Comparison of ENCODE assay signal across 18 cellular contexts in the genomic region with DNA sequence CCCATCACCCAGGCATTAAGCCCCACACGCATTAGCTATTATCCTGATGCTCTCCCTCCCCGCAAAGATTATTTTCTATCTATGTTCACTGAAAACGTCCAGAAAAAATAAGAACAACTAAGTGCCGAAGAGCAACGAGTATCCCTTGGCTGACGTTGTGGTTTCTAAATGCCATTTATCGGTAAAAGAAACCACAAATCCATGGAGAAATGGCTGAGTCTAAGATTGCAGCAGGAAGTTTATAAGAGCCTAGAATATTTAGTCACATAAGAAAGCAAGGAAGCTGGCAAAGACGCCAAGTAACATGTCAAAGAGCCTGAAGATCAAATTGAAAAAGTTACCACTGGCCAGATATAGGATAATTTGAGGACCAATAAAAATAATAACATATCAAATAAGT. TPM values are rescaled to one million over a fixed set of nuclear protein-coding genes. Genes with fewer than 3 reads are reported as not detected.
DNase-seq lines count a peak whose midpoint lies in the region; ATAC-seq and TF ChIP-seq lines count a peak whose summit lies in the region.
"Had no signal": no experiment of that assay in that cellular context is flagged by ENCODE, and none has a peak within 500 bp of the region (broad histone marks: within the 10 kb centered on the region; RNA-seq: fewer than 3 reads in every experiment).

No MANE protein-coding gene starts in this region.

- no peak overlapping the region for H4K12ac ChIP-seq in trophoblast cell (ENCODE audit: low read depth, low read length)

- no peaks in the 10 kb centered on the region for H3K79me1 ChIP-seq in mesenchymal stem cell (replicated peaks; ENCODE audit: low read length, poor library complexity, severe bottlenecking)
- H3K79me1 ChIP-seq in trophoblast cell (ENCODE audit: low read length): no peaks in the 10 kb centered on the region

- H4K91ac ChIP-seq in mesenchymal stem cell (ENCODE audit: low read length): no peak overlapping the region
- no peak overlapping the region for H4K91ac ChIP-seq in trophoblast cell (ENCODE audit: low read depth, low read length)

- H3K4ac ChIP-seq in mesenchymal stem cell (ENCODE audit: low read depth in 1 of 2, low read length in 2 of 2): no peak overlapping the region
- H3K4ac ChIP-seq in trophoblast cell (ENCODE audit: low read depth, low read length): no peak overlapping the region

- H3K36me3 ChIP-seq in mesenchymal stem cell (ENCODE audit: control insufficient read depth in 1 of 2, insufficient read depth in 2 of 2, low read depth in 1 of 2, low read length in 2 of 2) (no peaks in the 10 kb centered on the region), trophoblast cell (ENCODE audit: control insufficient read depth in 1 of 2, insufficient read depth in 2 of 2, low read length in 2 of 2) (no peaks in the 10 kb centered on the region), breast epithelium (no peaks in the 10 kb centered on the region)

- no peak overlapping the region for H3K9ac ChIP-seq in mesenchymal stem cell (ENCODE audit: low read length)
- no peak overlapping the region for H3K9ac ChIP-seq in trophoblast cell (ENCODE audit: low read length)

- H2BK15ac ChIP-seq in mesenchymal stem cell (ENCODE audit: low read depth, poor library complexity, severe bottlenecking): no peak overlapping the region

- H3K18ac ChIP-seq in mesenchymal stem cell (ENCODE audit: low read depth in 1 of 2, low read length in 2 of 2) (no peak overlapping the region), trophoblast cell (ENCODE audit: low read length) (no peak overlapping the region)

- H2BK5ac ChIP-seq in mesenchymal stem cell (ENCODE audit: low read depth, low read length, poor library complexity, severe bottlenecking) (no peak overlapping the region), trophoblast cell (ENCODE audit: low read depth, low read length, poor library complexity) (no peak overlapping the region)

- H3K4me1 ChIP-seq in mesenchymal stem cell (ENCODE audit: control insufficient read depth, insufficient read depth, low read depth, low read length): no peaks in the 10 kb centered on the region
- no peaks in the 10 kb centered on the region for H3K4me1 ChIP-seq in trophoblast cell (ENCODE audit: control insufficient read depth in 1 of 2, insufficient read depth in 2 of 2, low read length in 2 of 2)
- no peaks in the 10 kb centered on the region for H3K4me1 ChIP-seq in breast epithelium

- TF ChIP-seq CTCF in cardiac fibroblast (IDR thresholded peaks at IDR 0.05; ENCODE audit: low read depth, low read length) (no peak), breast epithelium (IDR thresholded peaks at IDR 0.05) (no peak)

- H2BK12ac ChIP-seq in mesenchymal stem cell (ENCODE audit: low read length in 2 of 2) (no peak overlapping the region), trophoblast cell (ENCODE audit: low read length) (no peak overlapping the region)

- H2BK120ac ChIP-seq in mesenchymal stem cell (ENCODE audit: low read depth, low read length): no peak overlapping the region
- H2BK120ac ChIP-seq in trophoblast cell (ENCODE audit: insufficient read depth, low read length, poor library complexity): no peak overlapping the region

- no peak overlapping the region for H2AFZ ChIP-seq in mesenchymal stem cell (ENCODE audit: low read depth, low read length)
- H2AFZ ChIP-seq in trophoblast cell (ENCODE audit: insufficient read depth, low read length, poor library complexity): no peak overlapping the region

- H3K79me2 ChIP-seq in trophoblast cell (ENCODE audit: control insufficient read depth, insufficient read depth, low read length, poor library complexity): no peaks in the 10 kb centered on the region

- H3K9me3 ChIP-seq in mesenchymal stem cell (ENCODE audit: control insufficient read depth, low read length) (peaks cover 9% of the 10 kb centered on the region), trophoblast cell (ENCODE audit: insufficient read depth, low read depth, low read length) (no peaks in the 10 kb centered on the region), breast epithelium (peaks cover 0 to 5% of the 10 kb centered on the region in 2 donors)

- H3K4me3 ChIP-seq in cardiac fibroblast (replicated peaks in 1 of 2; ENCODE audit: low read depth in 2 of 2, low read length in 2 of 2) (no peak overlapping the region), mesenchymal stem cell (ENCODE audit: insufficient read depth in 1 of 2, low read depth in 1 of 2, low read length in 2 of 2) (no peak overlapping the region), trophoblast cell (ENCODE audit: low read depth, low read length) (no peak overlapping the region), breast epithelium (no peak overlapping the region)
- H3K4me3 ChIP-seq: K562 had no signal

- H2AK5ac ChIP-seq in mesenchymal stem cell (ENCODE audit: low read length, severe bottlenecking): no peak overlapping the region
- H2AK5ac ChIP-seq in trophoblast cell (ENCODE audit: low read length): no peak overlapping the region

- TF ChIP-seq POLR2A in breast epithelium (IDR thresholded peaks at IDR 0.05): no peak

- ATAC-seq in GM19035 (IDR thresholded peaks at IDR 0.05; ENCODE audit: unreplicated experiment): no peak
- ATAC-seq: K562, SK-N-SH treated with all-trans-retinoic acid at 6 μM for 48 hours had no signal

- intact Hi-C loops in breast epithelium (cut with DNase I; ENCODE audit: low total_unique reads): no loop called here

- H3K23ac ChIP-seq in mesenchymal stem cell (ENCODE audit: low read length in 2 of 2) (no peak overlapping the region), trophoblast cell (ENCODE audit: low read length) (no peak overlapping the region)

- H3K27me3 ChIP-seq in mesenchymal stem cell (ENCODE audit: control insufficient read depth in 1 of 2, insufficient read depth in 1 of 2, low read length in 2 of 2): no peaks in the 10 kb centered on the region
- no peaks in the 10 kb centered on the region for H3K27me3 ChIP-seq in trophoblast cell (ENCODE audit: insufficient read depth, low read length)
- H3K27me3 ChIP-seq in breast epithelium: no peaks in the 10 kb centered on the region

- WGBS in mesenchymal stem cell: 75% methylated on average over 7 of the region's 8 CpGs
- WGBS in trophoblast cell (ENCODE audit: extremely low coverage, insufficient coverage, insufficient read length): no CpG with 5 or more reads among the region's 8 CpGs

- H3K4me2 ChIP-seq in mesenchymal stem cell (ENCODE audit: low read length, poor library complexity, severe bottlenecking) (no peak overlapping the region), trophoblast cell (ENCODE audit: low read length) (no peak overlapping the region)

- H4K8ac ChIP-seq in mesenchymal stem cell (ENCODE audit: low read length) (no peak overlapping the region), trophoblast cell (ENCODE audit: low read depth, low read length) (no peak overlapping the region)

- no peak overlapping the region for H3K14ac ChIP-seq in mesenchymal stem cell (ENCODE audit: low read length in 2 of 2)
- no peak overlapping the region for H3K14ac ChIP-seq in trophoblast cell (ENCODE audit: low read length)

- H3K27ac ChIP-seq in mesenchymal stem cell (ENCODE audit: low read length, poor library complexity, severe bottlenecking) (no peak overlapping the region), trophoblast cell (ENCODE audit: low read depth, low read length) (no peak overlapping the region), breast epithelium (no peak overlapping the region)

- DNase-seq in M059J (ENCODE audit: low read depth) (peak; percentile 62), cardiac fibroblast (ENCODE audit: low read depth in 2 of 2) (peak; percentile 66), mesenchymal stem cell (peak; percentile 52), trophoblast cell (no peak), occipital lobe (lab: John Stamatoyannopoulos, UW) (no peak), breast epithelium (ENCODE audit: low spot score in 2 of 2) (no peak)
- DNase-seq: AML-193, DND-41, H9, NCI-H1417, NCI-H187, NCI-H2107, NCI-H510A, NCI-H748 treated with DMSO at 0.1 percent for 48 hours, SHP77 treated with DMSO at 0.1 percent for 48 hours had no signal

RNA-seq across cellular contexts. Expression of a gene that starts 18.1 kb away (rescaled TPM):
- not detected in 2 replicates for total RNA-seq in M059J (2014; rRNA removed; shearing (Covaris generic))
- polyA plus RNA-seq in mesenchymal stem cell (2013, experiment 1 of 2): not detected
- not detected for polyA plus RNA-seq in mesenchymal stem cell (2013, experiment 2 of 2)
- not detected in 2 replicates for polyA plus RNA-seq in trophoblast cell (2013)
- not detected for total RNA-seq in occipital lobe
- not detected for total RNA-seq in breast epithelium
- total RNA-seq: H9, K562 had no signal
- polyA plus RNA-seq: K562 had no signal

Comparison
In these comparisons a context has a peak if more than half of its experiments do, and no peak if none do; other contexts are left out.
1. DNase-seq: peak in M059J (single experiment), cardiac fibroblast (2 of 2) and mesenchymal stem cell (single experiment); none in trophoblast cell (0 of 2), occipital lobe (single experiment) and breast epithelium (0 of 2).